ENCODE assay signal across 8 cellular contexts in the genomic region with DNA sequence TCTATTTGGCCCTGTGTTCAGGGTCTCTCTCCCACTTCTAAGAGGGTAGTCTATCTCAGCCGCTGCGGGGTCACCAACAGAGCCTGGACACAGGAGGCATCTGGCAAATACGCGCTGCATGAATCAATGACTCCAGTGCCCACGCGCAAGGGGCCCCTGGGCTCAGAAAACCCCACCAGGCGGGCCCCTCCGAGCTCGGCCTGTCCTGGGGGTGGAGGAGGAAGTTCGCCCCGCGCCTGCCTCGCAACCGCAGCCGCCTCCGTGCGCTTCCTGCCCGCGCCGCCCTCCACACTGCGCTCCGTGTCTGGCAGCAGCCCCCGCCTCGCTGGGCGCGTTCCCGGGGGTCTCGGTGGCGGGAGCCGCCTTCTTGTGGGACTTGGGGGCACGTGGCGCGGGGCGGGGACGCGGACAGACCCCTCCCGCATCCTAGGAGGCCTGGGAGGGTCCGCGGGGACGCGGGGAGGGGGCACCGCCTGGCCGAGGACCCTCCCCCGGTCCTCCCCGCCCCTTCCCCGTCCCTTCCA. TPM values are rescaled to one million over a fixed set of nuclear protein-coding genes. Genes with fewer than 3 reads are reported as not detected.
DNase-seq lines count a peak whose midpoint lies in the region; ATAC-seq and TF ChIP-seq lines count a peak whose summit lies in the region.

No MANE protein-coding gene starts in this region.

- peaks cover 45% of the 10 kb centered on the region for H3K4me1 Mint-ChIP-seq in activated CD4-positive, alpha-beta T cell treated with anti-CD3 and anti-CD28 coated beads, Interleukin-2, amount 10 ng/mL, durations not matched to agents 24 days and 14 days
- peaks cover 42 to 48% of the 10 kb centered on the region in 2 donors for H3K4me1 Mint-ChIP-seq in natural killer cell treated with Interleukin-12 subunit alpha and Interleukin-12 subunit beta and Interleukin-15 and Interleukin-18, amount 100 ng/mL, for 72 hours (ENCODE audit: low read depth in 2 of 2)

- DNase-seq in activated CD4-positive, alpha-beta T cell treated with anti-CD3 and anti-CD28 coated beads, Interleukin-2, amount 10 ng/mL, durations not matched to agents 24 days and 14 days: peak; percentile 90
- DNase-seq in effector CD4-positive, alpha-beta T cell: peak; percentile 46
- DNase-seq in natural killer cell treated with Interleukin-12 subunit alpha and Interleukin-12 subunit beta and Interleukin-15 and Interleukin-18, amount 100 ng/mL, for 72 hours (ENCODE audit: low spot score): peak; percentile 88
- DNase-seq in testis (no peak), cerebellar cortex (ENCODE audit: low spot score) (no peak), HEK293T (ENCODE audit: extremely low spot score) (no peak)

- WGBS in testis, 2 donors: 11 to 64% methylated on average over 4 to 43 of the region's 46 CpGs

- peak overlapping the region; percentile 60 to 79 for H3K4me3 ChIP-seq in testis

- TF ChIP-seq CTCF in testis (IDR thresholded peaks at IDR 0.05): no peak

- no peaks in the 10 kb centered on the region for H3K9me3 Mint-ChIP-seq in activated CD4-positive, alpha-beta T cell treated with anti-CD3 and anti-CD28 coated beads, Interleukin-2, amount 10 ng/mL, durations not matched to agents 24 days and 14 days
- H3K9me3 Mint-ChIP-seq in natural killer cell treated with Interleukin-12 subunit alpha and Interleukin-12 subunit beta and Interleukin-15 and Interleukin-18, amount 100 ng/mL, for 72 hours: no peaks in the 10 kb centered on the region

- intact Hi-C loops in activated CD4-positive, alpha-beta T cell treated with anti-CD3 and anti-CD28 coated beads, Interleukin-2, amount 10 ng/mL, durations not matched to agents 24 days and 14 days (cut with micrococcal nuclease): loop anchor here (1.0 kb wide), 2 partner anchors 12 to 44 kb away; no protein-coding TSS in a partner anchor
- intact Hi-C loops in testis (cut with DNase I; ENCODE audit: low total_unique reads): no loop called here

- peak overlapping the region; percentile 95 for H3K27ac Mint-ChIP-seq in activated CD4-positive, alpha-beta T cell treated with anti-CD3 and anti-CD28 coated beads, Interleukin-2, amount 10 ng/mL, durations not matched to agents 24 days and 14 days
- peak overlapping the region; percentile 77 to 91 for H3K27ac Mint-ChIP-seq in natural killer cell treated with Interleukin-12 subunit alpha and Interleukin-12 subunit beta and Interleukin-15 and Interleukin-18, amount 100 ng/mL, for 72 hours

- peak overlapping the region; percentile 89 for H3K4me3 Mint-ChIP-seq in activated CD4-positive, alpha-beta T cell treated with anti-CD3 and anti-CD28 coated beads, Interleukin-2, amount 10 ng/mL, durations not matched to agents 24 days and 14 days
- H3K4me3 Mint-ChIP-seq in natural killer cell treated with Interleukin-12 subunit alpha and Interleukin-12 subunit beta and Interleukin-15 and Interleukin-18, amount 100 ng/mL, for 72 hours: peak overlapping the region; percentile 92

- CTCF ChIA-PET in HEK293T (lab: Yijun Ruan, JAX): no interaction called here

- no peaks in the 10 kb centered on the region for H3K27me3 ChIP-seq in testis

- no peak for TF ChIP-seq POLR2A in testis (IDR thresholded peaks at IDR 0.05)

- peaks cover 4% of the 10 kb centered on the region for H3K36me3 Mint-ChIP-seq in activated CD4-positive, alpha-beta T cell treated with anti-CD3 and anti-CD28 coated beads, Interleukin-2, amount 10 ng/mL, durations not matched to agents 24 days and 14 days (ENCODE audit: low read depth)
- H3K36me3 Mint-ChIP-seq in natural killer cell treated with Interleukin-12 subunit alpha and Interleukin-12 subunit beta and Interleukin-15 and Interleukin-18, amount 100 ng/mL, for 72 hours: no peaks in the 10 kb centered on the region

- no peaks in the 10 kb centered on the region for H3K27me3 Mint-ChIP-seq in activated CD4-positive, alpha-beta T cell treated with anti-CD3 and anti-CD28 coated beads, Interleukin-2, amount 10 ng/mL, durations not matched to agents 24 days and 14 days
- H3K27me3 Mint-ChIP-seq in natural killer cell treated with Interleukin-12 subunit alpha and Interleukin-12 subunit beta and Interleukin-15 and Interleukin-18, amount 100 ng/mL, for 72 hours: no peaks in the 10 kb centered on the region

- H3K36me3 ChIP-seq in testis (ENCODE audit: low read depth, missing control alignments): no peaks in the 10 kb centered on the region

- H3K27ac ChIP-seq in testis: peak overlapping the region; percentile 72 to 80

- ATAC-seq in GM18520 (IDR thresholded peaks at IDR 0.05; ENCODE audit: unreplicated experiment) (peak; percentile 4), HG03520 (IDR thresholded peaks at IDR 0.05; ENCODE audit: unreplicated experiment) (peak; percentile 24)
- ATAC-seq in natural killer cell treated with Interleukin-12 subunit alpha and Interleukin-12 subunit beta and Interleukin-15 and Interleukin-18, amount 100 ng/mL, for 72 hours: peak; percentile 69 to 74

- no peaks in the 10 kb centered on the region for H3K9me3 ChIP-seq in testis

- H3K4me1 ChIP-seq in testis: peaks cover 42% of the 10 kb centered on the region

- POLR2A ChIA-PET in HEK293T (lab: Yijun Ruan, JAX): no interaction called here

TF ChIP-seq in HEK293T, 16 proteins besides CTCF, POLR2A, EP300 and RAD21:
- TF ChIP-seq CTBP1 (IDR thresholded peaks at IDR 0.05; ENCODE audit: borderline replicate concordance) (no peak), FOXM1 (IDR thresholded peaks at IDR 0.05; ENCODE audit: borderline replicate concordance) (no peak), TARDBP (IDR thresholded peaks at IDR 0.05) (no peak), L3MBTL2 (conservative IDR thresholded peaks at IDR 0.05) (no peak), BHLHE40 (IDR thresholded peaks at IDR 0.05; ENCODE audit: borderline replicate concordance) (no peak)

RNA-seq across cellular contexts. Expression of gene FBRSL1, which starts 0.8 kb away (rescaled TPM):
- total RNA-seq in activated CD4-positive, alpha-beta T cell treated with anti-CD3 and anti-CD28 coated beads, Interleukin-2, amount 10 ng/mL, durations not matched to agents 24 days and 14 days: 91.3 and 96.1 TPM in 2 replicates
- total RNA-seq in natural killer cell treated with Interleukin-12 subunit alpha and Interleukin-12 subunit beta and Interleukin-15 and Interleukin-18, amount 100 ng/mL, for 72 hours: 10 to 100 TPM; 38.0 to 91.5 TPM
- total RNA-seq in testis: 10 to 100 TPM; 88.3 to 98.9 TPM
- polyA plus RNA-seq in testis (ENCODE audit: insufficient read depth, low read depth, low replicate concordance): 51.1 TPM

Comparison
In these comparisons a context has a peak if more than half of its experiments do, and no peak if none do; other contexts are left out.
1. ATAC-seq: peak in every context shown above with its lines; median percentile 72 in natural killer cell treated with Interleukin-12 subunit alpha and Interleukin-12 subunit beta and Interleukin-15 and Interleukin-18, amount 100 ng/mL, for 72 hours; 24 in HG03520; 4 in GM18520.
2. DNase-seq: peak in activated CD4-positive, alpha-beta T cell treated with anti-CD3 and anti-CD28 coated beads, Interleukin-2, amount 10 ng/mL, durations not matched to agents 24 days and 14 days (single experiment), effector CD4-positive, alpha-beta T cell (single experiment) and natural killer cell treated with Interleukin-12 subunit alpha and Interleukin-12 subunit beta and Interleukin-15 and Interleukin-18, amount 100 ng/mL, for 72 hours (single experiment); none in testis (single experiment), cerebellar cortex (single experiment) and HEK293T (single experiment).